In the genomic region with DNA sequence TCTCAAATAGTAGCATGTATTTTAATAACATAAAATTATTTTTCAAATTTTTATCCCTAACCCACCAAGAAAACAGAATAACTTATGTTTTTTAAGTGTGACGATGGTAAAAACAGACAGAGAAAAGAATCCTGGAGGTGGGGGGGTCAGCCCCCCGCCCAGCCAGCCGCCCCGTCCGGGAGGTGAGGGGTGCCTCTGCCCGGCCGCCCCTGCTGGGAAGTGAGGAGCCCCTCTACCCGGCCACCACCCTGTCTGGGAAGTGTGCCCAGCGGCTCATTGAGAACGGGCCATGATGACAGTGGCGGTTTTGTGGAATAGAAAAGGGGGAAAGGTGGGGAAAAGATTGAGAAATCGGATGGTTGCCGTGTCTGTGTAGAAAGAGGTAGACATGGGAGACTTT, we compare ENCODE assay signal across 14 cellular contexts. TPM values are rescaled to one million over a fixed set of nuclear protein-coding genes. Genes with fewer than 3 reads are reported as not detected.
"Had no signal": no experiment of that assay in that cellular context is flagged by ENCODE, and none has a peak within 500 bp of the region (broad histone marks: within the 10 kb centered on the region; RNA-seq: fewer than 3 reads in every experiment).

No MANE protein-coding gene starts in this region.

RNA-seq across cellular contexts. Expression of a gene that starts 16.1 kb away (rescaled TPM):
- total RNA-seq: activated B cell treated with CpG ODN at 0.5 μM for 24 hours; activated CD4-positive, alpha-beta memory T cell treated with anti-CD3 and anti-CD28 coated beads for 36 hours; activated CD4-positive, alpha-beta memory T cell treated with anti-CD3 and anti-CD28 coated beads, Interleukin-2, amount 10 ng/mL, durations not matched to agents 7 days and 5 days; activated CD4-positive, alpha-beta T cell treated with anti-CD3 and anti-CD28 coated beads for 36 hours; activated CD4-positive, alpha-beta T cell treated with anti-CD3 and anti-CD28 coated beads, Interleukin-2, amount 10 ng/mL, durations not matched to agents 24 days and 14 days; activated CD4-positive, alpha-beta T cell treated with anti-CD3 and anti-CD28 coated beads, Interleukin-2, amount 10 ng/mL, durations not matched to agents 7 days and 5 days; activated CD8-positive, alpha-beta memory T cell treated with anti-CD3 and anti-CD28 coated beads for 36 hours; activated CD8-positive, alpha-beta memory T cell treated with anti-CD3 and anti-CD28 coated beads, Interleukin-2, amount 10 ng/mL, durations not matched to agents 7 days and 5 days; activated CD8-positive, alpha-beta T cell treated with anti-CD3 and anti-CD28 coated beads for 36 hours; activated CD8-positive, alpha-beta T cell treated with anti-CD3 and anti-CD28 coated beads, Interleukin-2, amount 10 ng/mL, durations not matched to agents 7 days and 5 days; T-cell; T-helper 1 cell treated with Interleukin-12 subunit alpha and Interleukin-12 subunit beta and Interleukin-4 antibody, amounts not matched to agents 30 ng/mL and 1 ng/mL, for 36 hours; T-helper 17 cell; T-helper 2 cell treated with Interferon-gamma antibody and Interleukin-4, amounts not matched to agents 100 ng/mL and 5 ng/mL, for 36 hours had no signal
